In genomic region chr11:65861165-65861505, GRCh38 we compare ENCODE assay signal across 8 cellular contexts. TPM values are rescaled to one million over a fixed set of nuclear protein-coding genes. Genes with fewer than 3 reads are reported as not detected.
DNase-seq lines count a peak whose midpoint lies in the region; ATAC-seq and TF ChIP-seq lines count a peak whose summit lies in the region.

No MANE protein-coding gene starts in this region.

- TF ChIP-seq CTCF in C4-2B (conservative IDR thresholded peaks at IDR 0.05) (no peak), OCI-LY3 (IDR thresholded peaks at IDR 0.05; ENCODE audit: low read depth, low read length) (no peak), GM13976 (IDR thresholded peaks at IDR 0.05; ENCODE audit: borderline replicate concordance, control extremely low read depth, extremely low read depth, insufficient read depth, missing control alignments) (no peak)

- H3K27ac Mint-ChIP-seq in effector memory CD8-positive, alpha-beta T cell: peak overlapping the region; percentile 79 to 92
- H3K27ac Mint-ChIP-seq in naive thymus-derived CD8-positive, alpha-beta T cell: peak overlapping the region; percentile 72 to 99 (median 87)

- peaks cover 58% of the 10 kb centered on the region for H3K36me3 ChIP-seq in OCI-LY3 (replicated peaks; ENCODE audit: low read depth, low read length)

- in situ Hi-C loops in GM13976 (cut with MboI; ENCODE audit: low sequenced_read_pairs, unreplicated experiment): no loop called here

- H4K20me1 ChIP-seq in OCI-LY3 (ENCODE audit: insufficient read depth, low read length): peaks cover 13% of the 10 kb centered on the region

- H3K4me3 Mint-ChIP-seq in effector memory CD8-positive, alpha-beta T cell: peak overlapping the region; percentile 88 to 94
- H3K4me3 Mint-ChIP-seq in naive thymus-derived CD8-positive, alpha-beta T cell: peak overlapping the region; percentile 86 to 99 (median 96)

- no peaks in the 10 kb centered on the region for H3K9me3 Mint-ChIP-seq in effector memory CD8-positive, alpha-beta T cell
- no peaks in the 10 kb centered on the region for H3K9me3 Mint-ChIP-seq in naive thymus-derived CD8-positive, alpha-beta T cell

- ATAC-seq in effector memory CD8-positive, alpha-beta T cell (replicated peaks): no peak
- no peak for ATAC-seq in naive thymus-derived CD8-positive, alpha-beta T cell
- ATAC-seq in GM18511 (IDR thresholded peaks at IDR 0.05; ENCODE audit: unreplicated experiment) (no peak), GM18519 (IDR thresholded peaks at IDR 0.05; ENCODE audit: low FRiP score, unreplicated experiment) (no peak), HG03469 (IDR thresholded peaks at IDR 0.05; ENCODE audit: unreplicated experiment) (no peak)

- peak overlapping the region; percentile 92 for H3K4me2 ChIP-seq in OCI-LY3 (ENCODE audit: low read length)

- no peak overlapping the region for H2AFZ ChIP-seq in OCI-LY3 (ENCODE audit: low read depth, low read length)

- H3K4me3 ChIP-seq in OCI-LY3 (ENCODE audit: low read length): peak overlapping the region; percentile 85

- POLR2A ChIA-PET in naive thymus-derived CD8-positive, alpha-beta T cell (lab: Charles Lee): interaction anchor here (0.7 to 12.6 kb wide), 13 partner anchors 10 to 247 kb away, joined by 3 to 405 read pairs (median 17); partner anchors contain the start of genes C11orf68, CCDC85B, CTSW and EFEMP2

- H3K4me1 Mint-ChIP-seq in effector memory CD8-positive, alpha-beta T cell (ENCODE audit: low read depth in 2 of 2): peaks cover 45 to 49% of the 10 kb centered on the region in 2 donors
- peaks cover 30 to 42% (median 35%) of the 10 kb centered on the region in 4 donors for H3K4me1 Mint-ChIP-seq in naive thymus-derived CD8-positive, alpha-beta T cell

- DNase-seq in effector memory CD8-positive, alpha-beta T cell: no peak
- DNase-seq in naive thymus-derived CD8-positive, alpha-beta T cell: no peak
- DNase-seq in GM13976 (ENCODE audit: low spot score): no peak

- H3K4me1 ChIP-seq in OCI-LY3 (ENCODE audit: low read length): peaks cover 18% of the 10 kb centered on the region

- no peaks in the 10 kb centered on the region for H3K9me3 ChIP-seq in OCI-LY3 (ENCODE audit: insufficient read depth, low read length)

- H3K36me3 Mint-ChIP-seq in effector memory CD8-positive, alpha-beta T cell (ENCODE audit: insufficient read depth): peaks cover 77% of the 10 kb centered on the region
- H3K36me3 Mint-ChIP-seq in naive thymus-derived CD8-positive, alpha-beta T cell: peaks cover 0 to 46% (median 5%) of the 10 kb centered on the region in 3 donors

- peak overlapping the region; percentile 97 for H3K9ac ChIP-seq in OCI-LY3 (ENCODE audit: low read length)

- H3K27ac ChIP-seq in C4-2B: peak overlapping the region; percentile 98
- H3K27ac ChIP-seq in OCI-LY3 (ENCODE audit: low read length): peak overlapping the region; percentile 92

- H3K27me3 Mint-ChIP-seq in effector memory CD8-positive, alpha-beta T cell: no peaks in the 10 kb centered on the region
- H3K27me3 Mint-ChIP-seq in naive thymus-derived CD8-positive, alpha-beta T cell: no peaks in the 10 kb centered on the region

- H3K79me2 ChIP-seq in OCI-LY3 (ENCODE audit: low read length): peaks cover 40% of the 10 kb centered on the region

- no peaks in the 10 kb centered on the region for H3K27me3 ChIP-seq in OCI-LY3 (ENCODE audit: low read depth, low read length)

RNA-seq across cellular contexts. Expression of gene MUS81, which starts 0.9 kb away (rescaled TPM):
- total RNA-seq in naive thymus-derived CD8-positive, alpha-beta T cell: 10 to 100 TPM; 91.9 to 97.8 TPM
- polyA plus RNA-seq in naive thymus-derived CD8-positive, alpha-beta T cell: 10 to 100 TPM; 21.7 to 26.5 (median 24.5) TPM

RNA-seq across cellular contexts. Expression of gene CFL1, which starts 3.2 kb away (rescaled TPM):
- 100 to 1,000 TPM; 486 to 532 TPM for total RNA-seq in naive thymus-derived CD8-positive, alpha-beta T cell
- 1,000 to 10,000 TPM; 2,347 to 2,575 (median 2,358) TPM for polyA plus RNA-seq in naive thymus-derived CD8-positive, alpha-beta T cell

RNA-seq across cellular contexts. Expression of gene EFEMP2, which starts 11.5 kb away (rescaled TPM):
- 10 to 100 TPM; 15.2 to 16.9 TPM for total RNA-seq in naive thymus-derived CD8-positive, alpha-beta T cell
- 1 to 10 TPM in 2 of 3 donors, not detected in 1; 1.8 to 2.5 TPM for polyA plus RNA-seq in naive thymus-derived CD8-positive, alpha-beta T cell

RNA-seq across cellular contexts. Expression of gene CTSW, which starts 18.5 kb away (rescaled TPM):
- total RNA-seq in naive thymus-derived CD8-positive, alpha-beta T cell: 10 to 100 TPM; 52.1 to 52.6 TPM
- 100 to 1,000 TPM; 255 to 495 (median 475) TPM for polyA plus RNA-seq in naive thymus-derived CD8-positive, alpha-beta T cell

RNA-seq across cellular contexts. Expression of gene FIBP, which starts 27.1 kb away (rescaled TPM):
- 10 to 100 TPM; 33.0 to 35.6 TPM for total RNA-seq in naive thymus-derived CD8-positive, alpha-beta T cell
- polyA plus RNA-seq in naive thymus-derived CD8-positive, alpha-beta T cell: 10 to 100 TPM; 74.9 to 97.6 (median 86.0) TPM
